In the genomic region with DNA sequence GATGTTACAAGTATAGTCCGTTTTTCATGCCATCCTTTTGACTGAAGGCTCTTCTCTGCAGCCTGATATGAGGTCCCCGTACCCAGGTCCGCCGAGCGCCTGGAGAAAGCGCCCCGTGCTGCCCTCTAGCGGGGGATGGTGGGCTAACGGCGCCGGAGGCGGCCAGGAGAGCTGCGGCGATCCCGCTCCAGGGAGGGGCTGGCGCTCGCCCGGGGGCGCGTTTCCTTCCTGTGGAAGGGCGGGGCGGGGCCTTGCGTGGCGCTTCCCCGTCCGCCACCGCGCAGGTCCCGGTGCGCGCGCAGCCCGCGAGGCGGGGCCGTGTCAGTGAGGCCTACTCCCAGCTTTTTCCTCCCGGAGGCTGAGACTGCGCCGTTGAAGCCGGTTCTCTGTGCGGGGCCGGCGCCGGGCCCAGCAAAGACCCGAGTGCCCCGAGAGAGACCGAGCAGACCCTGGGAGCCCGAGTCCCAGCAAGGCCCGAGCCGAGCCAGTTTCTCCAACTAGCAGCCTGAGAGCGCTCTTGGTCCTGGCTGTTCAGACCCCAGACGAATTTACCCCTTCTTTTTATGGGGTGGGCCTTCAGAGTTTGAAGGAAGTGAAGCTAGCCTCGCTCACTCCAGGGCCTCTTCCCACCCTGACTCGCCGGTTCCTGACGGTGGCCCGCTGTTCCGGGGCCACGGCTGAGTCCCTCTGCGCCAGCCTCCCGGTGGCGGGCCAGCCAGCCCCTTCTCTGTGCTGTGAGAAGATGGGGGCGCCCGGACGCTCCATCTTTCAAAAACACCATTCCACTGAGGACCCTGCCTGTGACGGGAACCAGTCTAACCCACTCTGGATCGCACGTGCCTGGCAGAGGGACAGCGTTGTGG, we compare ENCODE assay signal across 8 cellular contexts. TPM values are rescaled to one million over a fixed set of nuclear protein-coding genes. Genes with fewer than 3 reads are reported as not detected.
DNase-seq lines count a peak whose midpoint lies in the region; ATAC-seq and TF ChIP-seq lines count a peak whose summit lies in the region.

No MANE protein-coding gene starts in this region.

- DNase-seq in NCI-H1417 (lab: John Stamatoyannopoulos, UW) (peak; percentile 93 to 99 (median 99)), SW 1271 (lab: John Stamatoyannopoulos, UW) (peak; percentile 84 to 95), adrenal gland (peak; percentile 97 to 99 (median 98)), heart right ventricle (peak; percentile 98 to 99), posterior vena cava (ENCODE audit: low spot score) (peak; percentile 100), ureter (ENCODE audit: low spot score) (peak; percentile 98)

- ATAC-seq in HG02763 (IDR thresholded peaks at IDR 0.05; ENCODE audit: unreplicated experiment) (peak; percentile 91), heart right ventricle (peak; percentile 98 to 99 (median 99))

- H3K27ac ChIP-seq in adrenal gland (peak overlapping the region; percentile 67 to 96 (median 94)), heart right ventricle (peak overlapping the region; percentile 83 to 99 (median 94))

- peak; percentile 87 to 94 for TF ChIP-seq POLR2A in adrenal gland (IDR thresholded peaks at IDR 0.05)

- peak overlapping the region in 2 of 4 donors; percentile 52 to 61 for H3K4me3 ChIP-seq in adrenal gland
- peak overlapping the region; percentile 31 to 76 (median 64) for H3K4me3 ChIP-seq in heart right ventricle

- H3K4me1 ChIP-seq in adrenal gland (replicated peaks in 1 of 2), result peaks cover 8 to 11% of the 10 kb centered on the region in 2 donors
- H3K4me1 ChIP-seq in heart right ventricle, result peaks cover 4 to 27% (median 14%) of the 10 kb centered on the region in 9 donors

- intact Hi-C loops in adrenal gland (cut with DNase I) (loop anchor here in 1 of 2 donors (5.0 kb wide), 1 partner anchor 114 kb away; a partner anchor contains a TSS), heart right ventricle (cut with DNase I) (loop anchor here in 8 of 10 donors (1.0 to 10.0 kb wide), 7 partner anchors 109 to 462 kb away; a partner anchor contains a TSS), posterior vena cava (cut with DNase I) (loop anchor here in 1 of 2 donors (5.0 kb wide), 1 partner anchor 114 kb away; a partner anchor contains a TSS)

- H3K36me3 ChIP-seq in adrenal gland (replicated peaks in 1 of 2), result peaks cover 0 to 29% of the 10 kb centered on the region in 2 donors
- H3K36me3 ChIP-seq in heart right ventricle, result peaks cover 0 to 41% (median 29%) of the 10 kb centered on the region in 9 donors

- 2 to 8% (median 4%) methylated on average over 19 to 69 of the region's 69 CpGs for WGBS in adrenal gland, 4 donors
- whole genome bisulfite sequencing in heart right ventricle, 2 donors, result 1 to 2% methylated on average over 64 to 69 of the region's 69 CpGs

- H3K27me3 ChIP-seq in adrenal gland (no peaks in the 10 kb centered on the region), heart right ventricle (no peaks in the 10 kb centered on the region)

- H3K9me3 ChIP-seq in adrenal gland (replicated peaks in 1 of 3) (no peaks in the 10 kb centered on the region), heart right ventricle (peaks cover 0 to 11% (median 0%) of the 10 kb centered on the region in 11 donors)

- peak; percentile 92 for TF ChIP-seq CTCF in GM12874 (IDR thresholded peaks at IDR 0.05; ENCODE audit: insufficient read depth, low read depth, low read length)
- peak; percentile 76 to 97 (median 90) for TF ChIP-seq CTCF in adrenal gland (IDR thresholded peaks at IDR 0.05)
- peak; percentile 93 to 100 (median 98) for TF ChIP-seq CTCF in heart right ventricle (IDR thresholded peaks at IDR 0.05)

RNA-seq across cellular contexts. Expression of a gene that starts 9.7 kb away (rescaled TPM):
- total RNA-seq in adrenal gland, result 10 to 100 TPM; 14.5 to 27.2 (median 22.0) TPM
- 10 to 100 TPM; 11.5 to 37.6 (median 26.1) TPM for polyA plus RNA-seq in adrenal gland
- total RNA-seq in heart right ventricle, result 10 to 100 TPM; 20.4 to 28.0 (median 23.0) TPM
- polyA plus RNA-seq in heart right ventricle, result 10 to 100 TPM; 13.9 to 31.3 TPM
- 10 to 100 TPM; 26.1 to 27.9 TPM for total RNA-seq in posterior vena cava
- total RNA-seq in ureter, result 34.6 TPM
